Comparison of ENCODE assay signal across 9 cellular contexts in genomic region chr1:171226757-171227370, GRCh38. TPM values are rescaled to one million over a fixed set of nuclear protein-coding genes. Genes with fewer than 3 reads are reported as not detected.
A peak's percentile ranks its signal among the peaks of the same experiment; 100 is the strongest.
DNase-seq lines count a peak whose midpoint lies in the region; ATAC-seq and TF ChIP-seq lines count a peak whose summit lies in the region.
"Had no signal": no experiment of that assay in that cellular context is flagged by ENCODE, and none has a peak within 500 bp of the region (broad histone marks: within the 10 kb centered on the region; RNA-seq: fewer than 3 reads in every experiment).

No MANE protein-coding gene starts in this region.

- TF ChIP-seq CTCF in BJ (IDR thresholded peaks at IDR 0.05; ENCODE audit: insufficient read depth, low read depth, low read length), result peak; percentile 77
- TF ChIP-seq CTCF in mucosa of descending colon (IDR thresholded peaks at IDR 0.05), result peak; percentile 27

- ATAC-seq in GM18508 (IDR thresholded peaks at IDR 0.05; ENCODE audit: insufficient read depth, unreplicated experiment), result peak; percentile 74
- peak; percentile 93 for ATAC-seq in HG02884 (IDR thresholded peaks at IDR 0.05; ENCODE audit: unreplicated experiment)
- ATAC-seq in mucosa of descending colon, result peak; percentile 90

- H3K4me3 ChIP-seq in BJ (ENCODE audit: low read depth, low read length) (no peak overlapping the region), mucosa of descending colon (no peak overlapping the region)

- POLR2A ChIA-PET in BJ (lab: Charles Lee), result interaction anchor here (0.8 to 1.0 kb wide), 2 partner anchors 146 to 1228 kb away, joined by 3 read pairs; no protein-coding TSS in a partner anchor

- no peaks in the 10 kb centered on the region for H3K9me3 ChIP-seq in mucosa of descending colon

- intact Hi-C loops in mucosa of descending colon (cut with DNase I, micrococcal nuclease), result loop anchor here in 1 of 2 donors (2.0 kb wide), 1 partner anchor 146 kb away; no protein-coding TSS in a partner anchor

- DNase-seq in BJ (ENCODE audit: low read depth), result no peak
- peak; percentile 61 for DNase-seq in NCI-H128 (lab: John Stamatoyannopoulos, UW; ENCODE audit: unreplicated experiment)
- DNase-seq in SK-N-DZ (ENCODE audit: low spot score), result peak; percentile 34
- DNase-seq in epidermal melanocyte (ENCODE audit: insufficient read length, low spot score), result peak; percentile 56
- DNase-seq in mucosa of descending colon, result peak in 1 of 3 donors; percentile 56
- DNase-seq in activated effector memory CD4-positive, alpha-beta T cell treated with Interleukin-2 at 50 U/mL for 16 hours, result no peak
- DNase-seq: naive B cell had no signal

- H3K36me3 ChIP-seq in BJ (ENCODE audit: control insufficient read depth, insufficient read depth, low read length), result no peaks in the 10 kb centered on the region
- no peaks in the 10 kb centered on the region for H3K36me3 ChIP-seq in mucosa of descending colon (ENCODE audit: low read depth)

- H3K27me3 ChIP-seq in BJ (ENCODE audit: control insufficient read depth, insufficient read depth, low read length), result no peaks in the 10 kb centered on the region

- CTCF ChIA-PET in BJ (lab: Yijun Ruan, JAX), result interaction anchor here (0.6 to 4.7 kb wide), 44 partner anchors 9 to 300 kb away, joined by 3 to 53 read pairs (median 5); partner anchors contain the start of genes FMO1, FMO3, FMO4 and MROH9

- no peaks in the 10 kb centered on the region for H3K4me1 ChIP-seq in mucosa of descending colon (ENCODE audit: low read depth)

RNA-seq across cellular contexts. Expression of gene FMO1, which starts 21.4 kb away (rescaled TPM):
- polyA plus RNA-seq in BJ (2011; rRNA removed), result 0.91 and 2.0 TPM in 2 replicates
- 0.28 and 0.77 TPM in 2 replicates for polyA minus RNA-seq in BJ (2011; rRNA and poly(A)+ RNA removed)
- not detected in 2 replicates for polyA plus RNA-seq in SK-N-DZ (2014; cell fraction: cytosol; rRNA removed)
- not detected in 2 replicates for polyA plus RNA-seq in SK-N-DZ (2014; cell fraction: nucleus; rRNA removed)
- not detected for total RNA-seq in mucosa of descending colon

RNA-seq across cellular contexts. Expression of gene FMO2, which starts 41.8 kb away (rescaled TPM):
- polyA plus RNA-seq in BJ (2011; rRNA removed), result 0.07 and 0.17 TPM in 2 replicates
- not detected in 2 replicates for polyA minus RNA-seq in BJ (2011; rRNA and poly(A)+ RNA removed)
- polyA plus RNA-seq in SK-N-DZ (2014; cell fraction: cytosol; rRNA removed), result not detected in 2 replicates
- polyA plus RNA-seq in SK-N-DZ (2014; cell fraction: nucleus; rRNA removed), result not detected in 2 replicates
- 1 to 10 TPM in 2 of 3 donors, under 1 TPM in 1; 0.55 to 6.1 (median 1.2) TPM for total RNA-seq in mucosa of descending colon

Comparison
In these comparisons a context has a peak if more than half of its experiments do, and no peak if none do; other contexts are left out.
1. DNase-seq: peak in NCI-H128 (single experiment), SK-N-DZ (single experiment) and epidermal melanocyte (single experiment); none in BJ (single experiment) and activated effector memory CD4-positive, alpha-beta T cell treated with Interleukin-2 at 50 U/mL for 16 hours (single experiment).
2. Peak in every context shown above with its lines, with median percentiles within 50 percentile points of each other: ATAC-seq.